16 cellular contexts compared by ENCODE assay signal in the genomic region with DNA sequence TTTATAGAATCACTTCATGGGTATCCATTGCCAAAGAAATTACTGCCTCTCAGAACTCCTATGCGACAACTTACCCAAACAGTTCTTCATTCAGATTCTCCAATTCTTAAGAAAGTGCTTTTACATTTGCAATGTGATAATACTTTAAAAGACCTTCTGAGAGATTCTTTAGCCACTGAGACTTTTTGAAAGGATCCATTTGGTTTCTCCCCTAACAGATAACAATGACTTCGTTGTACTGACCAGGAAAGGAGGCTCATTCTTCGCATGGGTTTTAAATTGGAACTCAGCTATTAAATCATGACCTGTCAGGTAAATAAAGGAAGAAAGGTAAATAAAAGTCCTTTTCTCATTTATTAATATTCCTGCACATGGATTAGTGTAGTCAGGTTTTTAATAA. TPM values are rescaled to one million over a fixed set of nuclear protein-coding genes. Genes with fewer than 3 reads are reported as not detected.
DNase-seq lines count a peak whose midpoint lies in the region; ATAC-seq, FAIRE-seq and TF ChIP-seq lines count a peak whose summit lies in the region.
"Had no signal": no experiment of that assay in that cellular context is flagged by ENCODE, and none has a peak within 500 bp of the region (broad histone marks: within the 10 kb centered on the region; RNA-seq: fewer than 3 reads in every experiment).

No MANE protein-coding gene starts in this region.

- H3K4me1 ChIP-seq in KMS-11 (ENCODE audit: low read depth, poor library complexity, severe bottlenecking) (peaks cover 35% of the 10 kb centered on the region), GM12878 (ENCODE audit: control insufficient read depth, insufficient read depth, low read length) (peaks cover 20% of the 10 kb centered on the region; the same call in 1 of the 2 replicates)

- no peaks in the 10 kb centered on the region for H3K9me3 Mint-ChIP-seq in progenitor cell of endocrine pancreas (ENCODE audit: low read depth)
- no peaks in the 10 kb centered on the region for H3K9me3 Mint-ChIP-seq in activated T-cell treated with anti-CD3 and anti-CD28 coated beads, Interleukin-2, amount 50 U/mL, for 24 hours
- H3K9me3 Mint-ChIP-seq: IgD-negative memory B cell had no signal

- H4K20me1 ChIP-seq in KMS-11 (ENCODE audit: insufficient read depth) (no peaks in the 10 kb centered on the region), GM12878 (ENCODE audit: control insufficient read depth, insufficient read depth) (no peaks in the 10 kb centered on the region)

- in situ Hi-C loops in GM12878 (cut with MboI) = no loop called here

- no peak for ATAC-seq in GM12878
- ATAC-seq: A549 had no signal

- TF ChIP-seq POLR2A in GM12878 (IDR thresholded peaks at IDR 0.05; ENCODE audit: low read depth, low read length) = no peak

- CTCF ChIA-PET in GM12878 (lab: Yijun Ruan, JAX) = no interaction called here

- TF ChIP-seq CTCF in KMS-11 (conservative IDR thresholded peaks at IDR 0.05; ENCODE audit: low read depth, low read length) (no peak), GM12878 (IDR thresholded peaks at IDR 0.05 in 2 of 3, conservative IDR thresholded peaks at IDR 0.05 in 1 of 3; ENCODE audit: control insufficient read depth in 2 of 3, extremely low read depth in 1 of 3, insufficient read depth in 1 of 3, low read depth in 3 of 3, low read length in 3 of 3) (no peak), progenitor cell of endocrine pancreas (IDR thresholded peaks at IDR 0.05; ENCODE audit: unreplicated experiment) (no peak)

- no peak for FAIRE-seq in GM12878 (lab: Jason Lieb, UNC)
- FAIRE-seq: A549, G401.6 had no signal

- no peak overlapping the region for H3K9ac ChIP-seq in KMS-11
- no peak overlapping the region for H3K9ac ChIP-seq in GM12878 (ENCODE audit: control insufficient read depth, insufficient read depth, low read length)

- RAD21 ChIA-PET in GM12878 (lab: Charles Lee; ENCODE audit: unreplicated experiment) = no interaction called here

- 100% methylated on average over 3 of the region's 3 CpGs for WGBS in GM12878 (ENCODE audit: insufficient coverage, insufficient replicate concordance, low lambda C conversion rate, missing lambda C conversion rate)

- no peak overlapping the region for H2AFZ ChIP-seq in KMS-11 (ENCODE audit: low read depth)
- no peak overlapping the region for H2AFZ ChIP-seq in GM12878 (ENCODE audit: control insufficient read depth, low read depth, low read length)

- no peak for TF ChIP-seq RAD21 in GM12878 (IDR thresholded peaks at IDR 0.05; ENCODE audit: insufficient read depth, low read depth, low read length)

- H3K4me3 Mint-ChIP-seq in progenitor cell of endocrine pancreas (ENCODE audit: low read depth) = no peak overlapping the region
- no peak overlapping the region for H3K4me3 Mint-ChIP-seq in activated T-cell treated with anti-CD3 and anti-CD28 coated beads, Interleukin-2, amount 50 U/mL, for 24 hours

- no TSS peak for BruUV-seq in GM12878 (replicated peaks; lab: Mats Ljungman, UMichigan)

- DNase-seq in COLO829 (ENCODE audit: low spot score) (peak; percentile 51), GM12878 (ENCODE audit: low read depth, low spot score) (no peak), progenitor cell of endocrine pancreas (ENCODE audit: low spot score, unreplicated experiment) (no peak), H4 (ENCODE audit: low spot score) (no peak), SW 1271 (lab: John Stamatoyannopoulos, UW) (no peak)
- DNase-seq in activated T-cell treated with anti-CD3 and anti-CD28 coated beads, Interleukin-2, amount 50 U/mL, for 24 hours = no peak
- DNase-seq: Calu3, DMS 273 treated with DMSO at 0.1 percent for 48 hours, DMS79 treated with DMSO at 0.1 percent for 48 hours, EL, H7, KG1 had no signal

- intact Hi-C loops in GM12878 (cut with micrococcal nuclease; ENCODE audit: unreplicated experiment) = no loop called here

- POLR2A ChIA-PET in GM12878 (lab: Charles Lee) = no interaction called here

- no peaks in the 10 kb centered on the region for H3K36me3 ChIP-seq in KMS-11 (ENCODE audit: insufficient read depth)
- peaks cover 0 to 7% of the 10 kb centered on the region in 2 experiments; a peak in 2 of 4 replicates for H3K36me3 ChIP-seq in GM12878 (ENCODE audit: control insufficient read depth in 2 of 2, insufficient read depth in 2 of 2, low read length in 1 of 2)

- peak overlapping the region; percentile 77 for H3K4me2 ChIP-seq in KMS-11
- H3K4me2 ChIP-seq in GM12878 (ENCODE audit: control insufficient read depth, insufficient read depth) = peak overlapping the region; percentile 53; the same call in 1 of the 2 replicates
- H3K4me2 ChIP-seq: A549 had no signal

- peak overlapping the region; percentile 66; the same call in 1 of the 2 replicates for H3K27ac ChIP-seq in KMS-11
- peak overlapping the region; percentile 15; the same call in 1 of the 2 replicates for H3K27ac ChIP-seq in GM12878 (ENCODE audit: control insufficient read depth, insufficient read depth)
- H3K27ac ChIP-seq: A549 had no signal

- peak overlapping the region; percentile 50 for H3K27ac Mint-ChIP-seq in progenitor cell of endocrine pancreas
- H3K27ac Mint-ChIP-seq in activated T-cell treated with anti-CD3 and anti-CD28 coated beads, Interleukin-2, amount 50 U/mL, for 24 hours = no peak overlapping the region

- SMC1A ChIA-PET in GM12878 (lab: Charles Lee; ENCODE audit: uncharacterized antibody, unreplicated experiment) = interaction anchor here (4.9 kb wide), 1 partner anchor 14 kb away, joined by 29 read pairs; no protein-coding TSS in a partner anchor

- no peaks in the 10 kb centered on the region for H3K36me3 Mint-ChIP-seq in progenitor cell of endocrine pancreas (ENCODE audit: insufficient read depth)
- peaks cover 22% of the 10 kb centered on the region for H3K36me3 Mint-ChIP-seq in activated T-cell treated with anti-CD3 and anti-CD28 coated beads, Interleukin-2, amount 50 U/mL, for 24 hours (ENCODE audit: low read depth)

- H3K79me2 ChIP-seq in KMS-11 (ENCODE audit: insufficient read depth, low read depth) (0 out of 2 replicates have a peak, but pooled peaks cover 5% of the 10 kb centered on the region), GM12878 (ENCODE audit: control insufficient read depth, insufficient read depth, low read length) (peaks cover 52% of the 10 kb centered on the region)

- H3K9me3 ChIP-seq in GM12878 (replicated peaks; ENCODE audit: control insufficient read depth, insufficient read depth, low read length) = no peaks in the 10 kb centered on the region; the same call in 2 of the 3 replicates
- H3K9me3 ChIP-seq: A549 had no signal

- H3K27me3 ChIP-seq in KMS-11 (ENCODE audit: insufficient read depth, low read depth) (no peaks in the 10 kb centered on the region), GM12878 (replicated peaks in 1 of 2; ENCODE audit: control insufficient read depth in 2 of 2, insufficient read depth in 2 of 2, low read length in 1 of 2) (no peaks in the 10 kb centered on the region)

- H3K27me3 Mint-ChIP-seq in progenitor cell of endocrine pancreas = no peaks in the 10 kb centered on the region
- no peaks in the 10 kb centered on the region for H3K27me3 Mint-ChIP-seq in activated T-cell treated with anti-CD3 and anti-CD28 coated beads, Interleukin-2, amount 50 U/mL, for 24 hours
- H3K27me3 Mint-ChIP-seq: IgD-negative memory B cell had no signal

- H3K4me3 ChIP-seq in KMS-11 (IDR thresholded peaks at IDR 0.05; ENCODE audit: insufficient read depth, low read depth, low read length) (no peak overlapping the region), GM12878 (no peak overlapping the region)
- H3K4me3 ChIP-seq: A549 had no signal

- no peak for TF ChIP-seq EP300 in GM12878 (IDR thresholded peaks at IDR 0.05; ENCODE audit: borderline replicate concordance in 1 of 2, control insufficient read depth in 1 of 2, low read depth in 2 of 2, low read length in 2 of 2)

- H3K4me1 Mint-ChIP-seq in progenitor cell of endocrine pancreas (ENCODE audit: low read depth) = peaks cover 37% of the 10 kb centered on the region
- H3K4me1 Mint-ChIP-seq in activated T-cell treated with anti-CD3 and anti-CD28 coated beads, Interleukin-2, amount 50 U/mL, for 24 hours (ENCODE audit: low read depth) = peaks cover 21% of the 10 kb centered on the region

TF ChIP-seq in GM12878, 131 proteins besides CTCF, POLR2A, EP300 and RAD21 (continues in another document):
- no peak for TF ChIP-seq RUNX3 (IDR thresholded peaks at IDR 0.05; ENCODE audit: low read length)
- TF ChIP-seq NR2C2 (IDR thresholded peaks at IDR 0.05; ENCODE audit: borderline replicate concordance, control insufficient read depth, insufficient read length, low read depth) = no peak

RNA-seq across cellular contexts. Expression of a gene that starts 14.8 kb away (rescaled TPM):
- 388 and 403 TPM in 2 replicates for total RNA-seq in GM12878 (2013; cell fraction: nucleolus; rRNA removed)
- total RNA-seq in GM12878 (2014; rRNA removed) = 61.6 and 62.7 TPM in 2 replicates
- 67.0 and 73.4 TPM in 2 replicates for total RNA-seq in GM12878 (2014; rRNA removed; fragmentation: Illumina TruSeq; extraction: Trizol)
- 72.6 and 76.2 TPM in 2 replicates for total RNA-seq in GM12878 (2021)
- polyA plus RNA-seq in GM12878 (2011; ENCODE audit: low read depth) = 18.8 TPM
- polyA plus RNA-seq in GM12878 (2011; rRNA removed) = 63.8 and 94.8 TPM in 2 replicates
- 28.7 and 34.5 TPM in 2 replicates for polyA plus RNA-seq in GM12878 (2011; cell fraction: cytosol; rRNA removed)
- 76.6 and 81.8 TPM in 2 replicates for polyA plus RNA-seq in GM12878 (2011; cell fraction: nucleus; rRNA removed)
- polyA plus RNA-seq in GM12878 (2012) = 22.6 and 25.3 TPM in 2 replicates
- 38.8 and 46.4 TPM in 2 replicates for polyA plus RNA-seq in GM12878 (2014; fragmentation: Illumina TruSeq; extraction: Trizol)
- 10 to 100 TPM in 1 of 2 experiments, 1 to 10 TPM in 1; 7.5 to 10.9 TPM for polyA plus RNA-seq in GM12878 (2014; fragmentation: Nextera tagmentation; extraction: Ambion mirVana)
- 22.9 and 24.5 TPM in 2 replicates for polyA plus RNA-seq in GM12878 (2014; rRNA removed)
- polyA plus RNA-seq in GM12878 (2016; fragmentation: Nextera tagmentation; extraction: Ambion mirVana) = 10 to 100 TPM; 44.0 to 50.2 TPM
- 414 and 473 TPM in 2 replicates for polyA minus RNA-seq in GM12878 (2011; rRNA and poly(A)+ RNA removed)
- polyA minus RNA-seq in GM12878 (2011; cell fraction: cytosol; rRNA and poly(A)+ RNA removed) = 61.3 and 85.0 TPM in 2 replicates
- polyA minus RNA-seq in GM12878 (2011; cell fraction: nucleus; rRNA and poly(A)+ RNA removed) = 370 and 490 TPM in 2 replicates
- 72.4 and 78.0 TPM in 2 replicates for total RNA-seq in progenitor cell of endocrine pancreas
- 6.0 and 9.3 TPM in 2 replicates for total RNA-seq in H4 (2014; rRNA removed; shearing (Covaris generic))
